Comparison of ENCODE assay signal across 7 cellular contexts in the genomic region with DNA sequence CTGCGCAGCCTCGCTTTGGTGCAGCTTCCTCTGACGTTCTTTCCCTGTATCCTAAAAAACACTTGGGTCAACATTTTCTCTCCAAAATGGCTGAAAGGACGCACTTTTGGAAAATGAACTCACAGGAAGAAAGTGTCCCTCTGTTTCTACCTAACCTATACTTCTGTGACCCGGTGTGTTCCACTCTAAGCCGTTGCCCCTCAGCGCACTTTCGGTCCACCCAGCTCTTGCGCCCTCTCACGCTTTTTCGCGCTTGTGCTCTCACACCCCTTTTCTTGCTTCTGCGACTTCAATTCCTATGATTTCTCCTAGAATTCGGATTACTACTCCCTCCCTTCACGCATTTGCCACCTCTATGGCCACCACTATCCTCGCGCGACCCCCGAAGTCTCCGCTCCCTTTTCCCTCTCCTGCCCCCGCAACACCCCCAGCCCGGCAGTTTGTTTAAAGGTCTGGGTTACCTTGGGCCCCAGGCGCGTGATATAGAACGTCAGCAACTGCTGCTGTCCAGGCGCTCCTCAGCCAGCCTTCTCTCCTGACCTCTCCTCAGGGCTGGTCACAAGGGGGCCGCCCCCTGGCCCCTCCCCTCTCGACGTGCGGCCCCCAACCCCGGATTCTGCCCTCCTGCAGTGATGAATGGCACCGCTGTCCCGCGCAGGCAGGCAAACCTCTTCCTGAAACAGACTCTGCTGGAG. TPM values are rescaled to one million over a fixed set of nuclear protein-coding genes. Genes with fewer than 3 reads are reported as not detected.
A peak's percentile ranks its signal among the peaks of the same experiment; 100 is the strongest.
DNase-seq lines count a peak whose midpoint lies in the region; ATAC-seq and TF ChIP-seq lines count a peak whose summit lies in the region.

USP51 (minus strand) TSS at position 534 of the 695 bp plus-strand sequence. CDS start 909 bp downstream, outside the sequence.

- H3K36me3 ChIP-seq in MG63 (no peaks in the 10 kb centered on the region), uterus (no peaks in the 10 kb centered on the region)

- 0 out of 2 replicates have a peak, but pooled peaks have one; percentile 12 for TF ChIP-seq CTCF in GM12874 (IDR thresholded peaks at IDR 0.05; ENCODE audit: insufficient read depth, low read depth, low read length)
- TF ChIP-seq CTCF in fibroblast of pulmonary artery (IDR thresholded peaks at IDR 0.05; ENCODE audit: low read length, missing control alignments), result no peak
- TF ChIP-seq CTCF in natural killer cell (IDR thresholded peaks at IDR 0.05), result no peak
- peak in 2 of 4 experiments; percentile 2 to 4 for TF ChIP-seq CTCF in uterus (IDR thresholded peaks at IDR 0.05)

- DNase-seq in MG63 (peak; percentile 2), fibroblast of pulmonary artery (ENCODE audit: low read depth) (peak; percentile 68), natural killer cell (no peak), uterus (peak; percentile 51 to 52)
- DNase-seq in activated T-cell treated with anti-CD3 and anti-CD28 coated beads, Interleukin-2, amount 50 U/mL, for 4 hours, result no peak

- H3K27me3 Mint-ChIP-seq in activated T-cell treated with anti-CD3 and anti-CD28 coated beads, Interleukin-2, amount 50 U/mL, for 4 hours (ENCODE audit: low read depth), result no peaks in the 10 kb centered on the region
- peaks cover 0 to 4% of the 10 kb centered on the region in 2 donors for H3K27me3 Mint-ChIP-seq in natural killer cell (ENCODE audit: low read depth in 2 of 2)

- H3K4me1 Mint-ChIP-seq in activated T-cell treated with anti-CD3 and anti-CD28 coated beads, Interleukin-2, amount 50 U/mL, for 4 hours (ENCODE audit: low read depth), result peaks cover 9% of the 10 kb centered on the region
- H3K4me1 Mint-ChIP-seq in natural killer cell, result peaks cover 0 to 12% of the 10 kb centered on the region in 2 donors

- H3K27ac ChIP-seq in uterus, result peak within 1 kb of the TSS; percentile 96 to 98

- intact Hi-C loops in natural killer cell (cut with micrococcal nuclease), result no loop called here
- intact Hi-C loops in uterus (cut with DNase I; ENCODE audit: low total_unique reads), result no loop called here

- ATAC-seq in GM21786 (IDR thresholded peaks at IDR 0.05; ENCODE audit: unreplicated experiment) (peak; percentile 35), natural killer cell (peak; percentile 46 to 66 (median 52))
- ATAC-seq in activated T-cell treated with anti-CD3 and anti-CD28 coated beads, Interleukin-2, amount 50 U/mL, for 4 hours, result peak; percentile 44 to 53

- H3K4me3 ChIP-seq in MG63, result peak within 1 kb of the TSS; percentile 53
- peak within 1 kb of the TSS; percentile 71 for H3K4me3 ChIP-seq in fibroblast of pulmonary artery (replicated peaks; ENCODE audit: low read depth, low read length)
- peak within 1 kb of the TSS; percentile 53 to 83 for H3K4me3 ChIP-seq in uterus

- no peaks in the 10 kb centered on the region for H3K27me3 ChIP-seq in MG63
- H3K27me3 ChIP-seq in uterus, result no peaks in the 10 kb centered on the region

- H3K9me3 Mint-ChIP-seq in activated T-cell treated with anti-CD3 and anti-CD28 coated beads, Interleukin-2, amount 50 U/mL, for 4 hours, result no peaks in the 10 kb centered on the region
- H3K9me3 Mint-ChIP-seq in natural killer cell, result no peaks in the 10 kb centered on the region

- H3K9me3 ChIP-seq in MG63, result no peaks in the 10 kb centered on the region
- H3K9me3 ChIP-seq in uterus, result no peaks in the 10 kb centered on the region

- H3K4me3 Mint-ChIP-seq in activated T-cell treated with anti-CD3 and anti-CD28 coated beads, Interleukin-2, amount 50 U/mL, for 4 hours, result peak within 1 kb of the TSS; percentile 92
- peak within 1 kb of the TSS; percentile 91 for H3K4me3 Mint-ChIP-seq in natural killer cell

- H3K4me1 ChIP-seq in uterus, result no peaks in the 10 kb centered on the region

- peak in 1 of 2 donors; percentile 27 for TF ChIP-seq POLR2A in uterus (IDR thresholded peaks at IDR 0.05)

- peak within 1 kb of the TSS; percentile 74 to 91 for H3K27ac Mint-ChIP-seq in natural killer cell

- H3K36me3 Mint-ChIP-seq in activated T-cell treated with anti-CD3 and anti-CD28 coated beads, Interleukin-2, amount 50 U/mL, for 4 hours (ENCODE audit: insufficient read depth), result no peaks in the 10 kb centered on the region
- H3K36me3 Mint-ChIP-seq in natural killer cell, result no peaks in the 10 kb centered on the region

RNA-seq across cellular contexts. Expression of gene USP51, which starts in this region (rescaled TPM):
- total RNA-seq in MG63 (2014; rRNA removed; shearing (Covaris generic); ENCODE audit: low replicate concordance), result 0.43 and 0.99 TPM in 2 replicates
- total RNA-seq in activated T-cell treated with anti-CD3 and anti-CD28 coated beads, Interleukin-2, amount 50 U/mL, for 4 hours, result 1 to 10 TPM in 1 of 3 donors, under 1 TPM in 2; 0.56 to 1.2 (median 0.76) TPM
- total RNA-seq in natural killer cell (under 1 TPM; 0.50 to 0.86 (median 0.85) TPM), uterus (1 to 10 TPM in 3 of 4 donors, under 1 TPM in 1; 0.26 to 8.2 (median 4.4) TPM)

Comparison
In these comparisons a context has a peak if more than half of its experiments do, and no peak if none do; other contexts are left out.
1. Peak in DNase-seq and H3K4me3 ChIP-seq in MG63; RNA of the gene not detected or under 1 TPM.
2. Peak in ATAC-seq in natural killer cell; RNA of the gene not detected or under 1 TPM.
3. DNase-seq: peak in fibroblast of pulmonary artery (single experiment) and uterus (2 of 2); none in activated T-cell treated with anti-CD3 and anti-CD28 coated beads, Interleukin-2, amount 50 U/mL, for 4 hours (single experiment) and natural killer cell (single experiment).
4. Peak in every context shown above with its lines, with median percentiles within 50 percentile points of each other: ATAC-seq and H3K4me3 ChIP-seq.